ENCODE assay signal across 15 cellular contexts in the genomic region with DNA sequence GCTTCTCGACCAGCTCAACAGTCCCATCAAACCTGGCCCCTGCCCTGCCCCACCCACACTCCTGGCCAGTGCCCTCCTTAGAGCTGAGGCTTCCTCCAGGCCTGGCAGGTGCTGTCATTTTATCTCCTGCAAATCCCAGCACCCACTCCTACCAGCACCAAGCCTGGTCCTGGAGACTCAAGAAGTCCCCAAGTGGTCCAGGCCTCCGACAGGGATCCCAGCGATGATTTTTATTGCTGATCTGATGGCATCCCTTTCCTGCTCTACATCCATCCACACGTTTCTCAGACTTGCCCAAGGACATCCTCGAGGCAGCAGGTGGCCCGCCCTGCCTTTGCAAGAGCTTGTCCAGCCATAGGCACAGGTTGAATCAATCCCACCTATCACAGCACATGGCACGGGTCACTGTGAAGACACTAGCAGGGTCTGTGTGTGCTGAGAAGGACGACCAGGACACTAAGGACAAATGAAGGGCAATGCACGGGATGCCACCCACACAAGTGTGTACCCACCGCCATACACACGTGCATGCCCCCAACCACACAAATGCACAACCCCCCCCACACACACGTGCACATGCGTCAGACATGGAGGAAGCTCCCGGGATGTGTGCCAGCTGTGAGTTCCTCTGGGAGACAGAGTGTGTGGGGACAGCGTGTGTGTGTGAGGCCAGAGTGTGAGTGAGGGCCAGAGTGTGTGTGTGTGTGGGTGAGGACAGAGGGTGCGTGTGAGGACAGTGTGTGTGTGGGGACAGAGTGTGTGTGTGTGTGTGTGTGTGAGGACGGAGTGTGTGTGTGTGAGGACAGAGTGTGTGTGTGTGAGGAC.
A peak's percentile ranks its signal among the peaks of the same experiment; 100 is the strongest.
DNase-seq lines count a peak whose midpoint lies in the region; ATAC-seq, FAIRE-seq and TF ChIP-seq lines count a peak whose summit lies in the region.
"Had no signal": no experiment of that assay in that cellular context is flagged by ENCODE, and none has a peak within 500 bp of the region (broad histone marks: within the 10 kb centered on the region; RNA-seq: fewer than 3 reads in every experiment).

No MANE protein-coding gene starts in this region.

- 40% methylated on average over 17 of the region's 17 CpGs for WGBS in right cardiac atrium

- H2AFZ ChIP-seq in astrocyte (ENCODE audit: low read depth, low read length) = no peak overlapping the region

- no peaks in the 10 kb centered on the region for H3K36me3 ChIP-seq in astrocyte (ENCODE audit: insufficient read depth, low read length)
- no peaks in the 10 kb centered on the region for H3K36me3 ChIP-seq in gastrocnemius medialis

- H3K36me3 Mint-ChIP-seq in astrocyte (ENCODE audit: low read depth, unreplicated experiment) = peaks cover 15% of the 10 kb centered on the region
- H3K36me3 Mint-ChIP-seq in naive thymus-derived CD8-positive, alpha-beta T cell = peaks cover 7 to 14% (median 11%) of the 10 kb centered on the region in 3 donors

- no peak for TF ChIP-seq CTCF in astrocyte (IDR thresholded peaks at IDR 0.05; ENCODE audit: insufficient read depth, low read depth, low read length)
- TF ChIP-seq CTCF in gastrocnemius medialis (IDR thresholded peaks at IDR 0.05 in 4 of 5, conservative IDR thresholded peaks at IDR 0.05 in 1 of 5) = no peak

- H3K27ac Mint-ChIP-seq in astrocyte (ENCODE audit: unreplicated experiment) = no peak overlapping the region
- H3K27ac Mint-ChIP-seq in naive thymus-derived CD8-positive, alpha-beta T cell = peak overlapping the region in 1 of 10 donors; percentile 48
- H3K27ac Mint-ChIP-seq: T-helper 17 cell had no signal

- H3K9me3 Mint-ChIP-seq in astrocyte (ENCODE audit: unreplicated experiment) = no peaks in the 10 kb centered on the region
- peaks cover 0 to 10% (median 0%) of the 10 kb centered on the region in 9 donors for H3K9me3 Mint-ChIP-seq in naive thymus-derived CD8-positive, alpha-beta T cell

- TF ChIP-seq POLR2A in gastrocnemius medialis (IDR thresholded peaks at IDR 0.05) = no peak

- POLR2A ChIA-PET in naive thymus-derived CD8-positive, alpha-beta T cell (lab: Charles Lee) = no interaction called here

- no peak overlapping the region for H3K27ac ChIP-seq in astrocyte (ENCODE audit: low read depth, low read length)
- H3K27ac ChIP-seq in right cardiac atrium (ENCODE audit: low read length) = no peak overlapping the region
- peak overlapping the region; percentile 14 to 54 (median 24) for H3K27ac ChIP-seq in gastrocnemius medialis

- peak; percentile 37 for DNase-seq in ELR (ENCODE audit: low read depth)
- peak; percentile 32 for DNase-seq in astrocyte (ENCODE audit: low read depth)
- DNase-seq in right cardiac atrium = peak; percentile 84 to 93 (median 91)
- peak; percentile 34 to 62 for DNase-seq in gastrocnemius medialis
- DNase-seq in naive thymus-derived CD8-positive, alpha-beta T cell = no peak
- no peak for DNase-seq in T-helper 1 cell
- DNase-seq: activated gamma-delta T cell treated with Interleukin-2 at 50 U/mL for 16 hours; KG1; mesendoderm; NCI-H526; stimulated activated CD4-positive, alpha-beta T cell treated with anti-CD3 and anti-CD28 coated beads, Interleukin-2, amount 100 ng/mL, for 48 hours; T-helper 17 cell had no signal

- H3K4me3 Mint-ChIP-seq in astrocyte (ENCODE audit: unreplicated experiment) = no peak overlapping the region
- no peak overlapping the region for H3K4me3 Mint-ChIP-seq in naive thymus-derived CD8-positive, alpha-beta T cell

- peak; percentile 79 for ATAC-seq in right cardiac atrium
- ATAC-seq in gastrocnemius medialis = no peak
- ATAC-seq in GM21528 (IDR thresholded peaks at IDR 0.05; ENCODE audit: low FRiP score, unreplicated experiment) = no peak
- no peak for ATAC-seq in naive thymus-derived CD8-positive, alpha-beta T cell
- no peak for ATAC-seq in GM19328 (IDR thresholded peaks at IDR 0.05; ENCODE audit: unreplicated experiment)
- ATAC-seq: T-helper 17 cell had no signal

- H3K4me2 ChIP-seq in astrocyte (ENCODE audit: low read length) = no peak overlapping the region

- H3K9ac ChIP-seq in astrocyte (ENCODE audit: low read length) = no peak overlapping the region

- H3K4me3 ChIP-seq in astrocyte (ENCODE audit: insufficient read depth, low read depth, low read length) (no peak overlapping the region), right cardiac atrium (ENCODE audit: low read length) (no peak overlapping the region), gastrocnemius medialis (no peak overlapping the region)

- intact Hi-C loops in right cardiac atrium (cut with DNase I) = no loop called here
- intact Hi-C loops in gastrocnemius medialis (cut with DNase I; ENCODE audit: low total_unique reads) = no loop called here

- H3K27me3 ChIP-seq in astrocyte (ENCODE audit: insufficient read depth, low read length) (no peaks in the 10 kb centered on the region), right cardiac atrium (ENCODE audit: control insufficient read depth, insufficient read depth) (no peaks in the 10 kb centered on the region), gastrocnemius medialis (no peaks in the 10 kb centered on the region)

- H3K4me1 Mint-ChIP-seq in astrocyte (ENCODE audit: low read depth, unreplicated experiment) = peaks cover 6% of the 10 kb centered on the region
- peaks cover 6 to 25% (median 10%) of the 10 kb centered on the region in 4 donors for H3K4me1 Mint-ChIP-seq in naive thymus-derived CD8-positive, alpha-beta T cell

- H3K9me3 ChIP-seq in astrocyte (ENCODE audit: insufficient read depth, low read depth, low read length) (no peaks in the 10 kb centered on the region), right cardiac atrium (ENCODE audit: control insufficient read depth, low read length) (no peaks in the 10 kb centered on the region), gastrocnemius medialis (no peaks in the 10 kb centered on the region)

- no peaks in the 10 kb centered on the region for H3K4me1 ChIP-seq in astrocyte (ENCODE audit: insufficient read depth, low read length)
- peaks cover 10% of the 10 kb centered on the region for H3K4me1 ChIP-seq in right cardiac atrium (ENCODE audit: control insufficient read depth, insufficient read depth, low read length)
- H3K4me1 ChIP-seq in gastrocnemius medialis = peaks cover 33 to 43% of the 10 kb centered on the region in 2 donors

- no peaks in the 10 kb centered on the region for H3K27me3 Mint-ChIP-seq in astrocyte (ENCODE audit: low read depth, unreplicated experiment)
- no peaks in the 10 kb centered on the region for H3K27me3 Mint-ChIP-seq in naive thymus-derived CD8-positive, alpha-beta T cell
- H3K27me3 Mint-ChIP-seq: T-helper 17 cell had no signal

- FAIRE-seq in astrocyte (lab: Jason Lieb, UNC) = no peak
- FAIRE-seq: G401.6 had no signal

- in situ Hi-C loops in gastrocnemius medialis (cut with MboI; ENCODE audit: low sequenced_read_pairs in 4 of 4) = no loop called here

- peaks cover 60% of the 10 kb centered on the region for H3K79me2 ChIP-seq in astrocyte (ENCODE audit: insufficient read depth, low read length)

- peaks cover 94% of the 10 kb centered on the region for H4K20me1 ChIP-seq in astrocyte (ENCODE audit: insufficient read depth, low read length)

Comparison
In these comparisons a context has a peak if more than half of its experiments do, and no peak if none do; other contexts are left out.
1. DNase-seq: peak in ELR (single experiment), astrocyte (single experiment), right cardiac atrium (3 of 3) and gastrocnemius medialis (2 of 2); none in naive thymus-derived CD8-positive, alpha-beta T cell (0 of 10) and T-helper 1 cell (0 of 5).
2. H3K27ac ChIP-seq: peak in gastrocnemius medialis (4 of 4); none in astrocyte (single experiment) and right cardiac atrium (single experiment).
3. ATAC-seq: peak in right cardiac atrium (2 of 2); none in gastrocnemius medialis (0 of 2), GM21528 (single experiment), naive thymus-derived CD8-positive, alpha-beta T cell (0 of 2) and GM19328 (single experiment).